10 cellular contexts compared by ENCODE assay signal in the genomic region with DNA sequence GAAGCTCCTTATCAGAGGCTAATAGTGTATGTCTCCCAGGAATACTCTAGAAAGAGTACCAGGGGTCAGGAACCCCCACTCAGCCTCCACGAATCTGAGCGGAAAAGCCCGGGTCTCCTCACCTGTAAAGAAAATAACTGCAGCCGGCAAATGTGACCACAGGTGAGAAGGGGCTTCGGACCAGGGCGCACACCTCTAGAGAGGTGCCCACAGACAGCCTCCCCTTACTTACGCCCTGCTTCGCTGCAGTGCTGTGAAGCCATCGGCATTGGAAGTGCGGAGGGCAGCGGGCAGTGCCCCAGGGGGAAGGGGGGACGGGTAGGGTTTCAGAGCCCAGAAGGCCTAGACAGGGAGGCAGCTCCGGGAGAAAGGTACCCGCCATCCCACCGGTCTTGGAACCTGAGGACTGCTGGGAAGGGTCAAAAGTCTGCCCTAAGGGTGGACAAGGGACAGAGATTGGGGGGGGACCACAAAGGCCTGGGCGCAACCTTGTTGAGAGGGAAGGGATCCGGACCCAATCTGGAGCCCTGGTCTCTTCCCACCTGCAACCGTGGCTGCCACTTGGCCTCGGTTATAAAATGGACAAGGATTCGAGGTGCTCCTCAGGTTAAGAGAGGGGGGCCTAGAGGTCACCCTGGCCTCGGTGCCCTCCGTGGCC. TPM values are rescaled to one million over a fixed set of nuclear protein-coding genes. Genes with fewer than 3 reads are reported as not detected.
A peak's percentile ranks its signal among the peaks of the same experiment; 100 is the strongest.
DNase-seq lines count a peak whose midpoint lies in the region; ATAC-seq and TF ChIP-seq lines count a peak whose summit lies in the region.
"Had no signal": no experiment of that assay in that cellular context is flagged by ENCODE, and none has a peak within 500 bp of the region (broad histone marks: within the 10 kb centered on the region; RNA-seq: fewer than 3 reads in every experiment).

No MANE protein-coding gene starts in this region.

- POLR2A ChIA-PET in Panc1 (lab: Charles Lee): no interaction called here

- H3K9me3 ChIP-seq in Panc1 (ENCODE audit: control insufficient read depth, insufficient read depth, low read depth, low read length): no peaks in the 10 kb centered on the region
- H3K9me3 ChIP-seq in ovary: no peaks in the 10 kb centered on the region

- TF ChIP-seq POLR2A in ovary (IDR thresholded peaks at IDR 0.05): no peak

- peaks cover 31% of the 10 kb centered on the region for H3K4me1 ChIP-seq in Panc1 (ENCODE audit: control insufficient read depth, insufficient read depth, low read length)
- no peaks in the 10 kb centered on the region for H3K4me1 ChIP-seq in ovary (ENCODE audit: insufficient read depth)

- CTCF ChIA-PET in Panc1 (lab: Charles Lee): no interaction called here

- intact Hi-C loops in Panc1 (cut with micrococcal nuclease; ENCODE audit: unreplicated experiment): no loop called here
- intact Hi-C loops in ovary (cut with DNase I): no loop called here

- DNase-seq in Panc1 (ENCODE audit: low read depth, low spot score) (no peak), fibroblast of mammary gland (ENCODE audit: low read depth) (no peak), ovary (peak in 1 of 5 donors; percentile 22), hepatic stellate cell (ENCODE audit: low spot score) (no peak), germinal center (ENCODE audit: low spot score) (no peak), NCI-H2081 (lab: John Stamatoyannopoulos, UW) (no peak)
- DNase-seq in activated naive CD4-positive, alpha-beta T cell (lab: John Stamatoyannopoulos, UW): no peak
- DNase-seq: activated naive CD4-positive, alpha-beta T cell treated with anti-CD3 and anti-CD28 coated beads, Interleukin-2, amount 50 U/mL, for 16 hours; stimulated activated CD4-positive, alpha-beta T cell treated with anti-CD3 and anti-CD28 coated beads, Interleukin-12 subunit alpha, Interleukin-12 subunit beta, amount 100 ng/mL, for 4 hours had no signal

- WGBS in ovary, 3 donors: 78 to 81% (median 79%) methylated on average over 22 of the region's 22 CpGs

- BruUV-seq in Panc1 (replicated peaks; lab: Mats Ljungman, UMichigan): no TSS peak

- H3K27me3 ChIP-seq in Panc1 (ENCODE audit: control insufficient read depth, insufficient read depth, low read length) (no peaks in the 10 kb centered on the region), ovary (no peaks in the 10 kb centered on the region)

- no peak; the same call in none of the 2 replicates for ATAC-seq in Panc1

- H3K36me3 ChIP-seq in Panc1 (ENCODE audit: control insufficient read depth, insufficient read depth, low read length) (no peaks in the 10 kb centered on the region; the same call in 1 of the 2 replicates), ovary (no peaks in the 10 kb centered on the region)

- in situ Hi-C loops in Panc1 (cut with HindIII; ENCODE audit: low pct_unique_long_range_greater_than_20kb, low sequenced_read_pairs): no loop called here

- no peak for TF ChIP-seq CTCF in C4-2B (conservative IDR thresholded peaks at IDR 0.05)
- TF ChIP-seq CTCF in Panc1 (IDR thresholded peaks at IDR 0.05): no peak
- no peak for TF ChIP-seq CTCF in fibroblast of mammary gland (conservative IDR thresholded peaks at IDR 0.05; ENCODE audit: control insufficient read depth, insufficient read depth, low read depth, low read length)
- TF ChIP-seq CTCF in ovary (IDR thresholded peaks at IDR 0.05): no peak

- H3K27ac ChIP-seq in C4-2B: peak overlapping the region; percentile 82
- H3K27ac ChIP-seq in Panc1 (ENCODE audit: low read length): peak overlapping the region; percentile 80
- peak overlapping the region in 1 of 2 donors; percentile 30 for H3K27ac ChIP-seq in ovary

- no peak for TF ChIP-seq EP300 in ovary (IDR thresholded peaks at IDR 0.05)

- H3K4me3 ChIP-seq in Panc1 (ENCODE audit: low read depth in 2 of 2, low read length in 2 of 2): peak overlapping the region; percentile 78
- peak overlapping the region; percentile 40 for H3K4me3 ChIP-seq in fibroblast of mammary gland (ENCODE audit: control insufficient read depth, low read depth, low read length)
- peak overlapping the region; percentile 43 for H3K4me3 ChIP-seq in ovary

RNA-seq across cellular contexts. Expression of gene STEAP3, which starts 0.6 kb away (rescaled TPM):
- 44.8 TPM for total RNA-seq in Panc1 (2021; ENCODE audit: unreplicated experiment)
- 57.3 TPM for polyA plus RNA-seq in Panc1 (2012; ENCODE audit: insufficient read length)
- total RNA-seq in ovary: 10 to 100 TPM in 2 of 7 donors, 1 to 10 TPM in 5; 3.8 to 13.3 (median 5.8) TPM
- 1 to 10 TPM; 2.3 to 6.1 TPM for polyA plus RNA-seq in ovary
